Comparison of ENCODE assay signal across 9 cellular contexts in the genomic region with DNA sequence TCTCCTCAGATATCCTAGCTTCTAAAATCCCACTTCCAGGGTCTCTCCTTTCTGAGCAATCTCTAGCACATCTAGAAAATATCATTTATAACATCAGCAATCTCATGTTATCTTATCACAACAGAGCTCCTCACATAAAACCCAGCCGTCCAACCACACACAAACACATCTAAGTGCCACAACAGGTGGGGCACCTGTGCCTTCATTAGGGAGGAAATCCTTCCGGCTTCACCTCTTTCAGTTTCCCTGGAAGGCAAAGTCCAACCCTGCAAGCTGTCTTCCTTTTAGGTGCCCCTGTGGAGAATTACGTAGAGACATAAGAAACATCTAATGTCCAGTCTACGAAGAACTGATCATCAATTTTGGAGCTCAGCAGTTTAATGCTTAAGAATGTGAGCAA. TPM values are rescaled to one million over a fixed set of nuclear protein-coding genes. Genes with fewer than 3 reads are reported as not detected.
DNase-seq lines count a peak whose midpoint lies in the region; ATAC-seq lines count a peak whose summit lies in the region.
"Had no signal": no experiment of that assay in that cellular context is flagged by ENCODE, and none has a peak within 500 bp of the region (broad histone marks: within the 10 kb centered on the region; RNA-seq: fewer than 3 reads in every experiment).

No MANE protein-coding gene starts in this region.

- H3K27me3 Mint-ChIP-seq in activated T-cell treated with anti-CD3 and anti-CD28 coated beads, Interleukin-2, amount 50 U/mL, for 72 hours (ENCODE audit: low read depth), result no peaks in the 10 kb centered on the region
- no peaks in the 10 kb centered on the region for H3K27me3 Mint-ChIP-seq in activated T-helper 2 cell treated with anti-CD3 and anti-CD28 coated beads, Interferon-gamma antibody, Interleukin-2, Interleukin-4, amounts not matched to agents 10 μg/mL and 5 μg/mL and 100 μg/mL, durations not matched to agents 14 hours and 24 hours and 36 hours (ENCODE audit: low read depth)

- DNase-seq in activated T-cell treated with anti-CD3 and anti-CD28 coated beads, Interleukin-2, amount 50 U/mL, for 72 hours, result no peak
- DNase-seq in activated T-cell treated with anti-CD3 and anti-CD28 coated beads for 4 hours (no peak), NCI-H345 treated with DMSO at 0.1 percent for 48 hours (lab: John Stamatoyannopoulos, UW; ENCODE audit: unreplicated experiment) (no peak), NCI-H524 treated with DMSO at 0.1 percent for 48 hours (lab: John Stamatoyannopoulos, UW) (no peak), NCI-H1105 (lab: John Stamatoyannopoulos, UW) (no peak)
- DNase-seq in activated T-helper 2 cell treated with anti-CD3 and anti-CD28 coated beads, Interferon-gamma antibody, Interleukin-2, Interleukin-4, amounts not matched to agents 10 μg/mL and 5 μg/mL and 100 μg/mL, durations not matched to agents 14 hours and 24 hours and 36 hours (ENCODE audit: low spot score), result no peak

- peaks cover 15% of the 10 kb centered on the region; the same call in 1 of the 2 replicates for H3K4me1 ChIP-seq in iPS-20b (ENCODE audit: insufficient read depth, low read length)
- peaks cover 25% of the 10 kb centered on the region for H3K4me1 ChIP-seq in stomach smooth muscle (ENCODE audit: control insufficient read depth, insufficient read depth, low read length)

- H3K9ac ChIP-seq in iPS-20b (ENCODE audit: low read depth, low read length) (peak overlapping the region; percentile 88; the same call in 1 of the 2 replicates), stomach smooth muscle (ENCODE audit: low read length in 2 of 2) (peak overlapping the region in 1 of 2 donors; percentile 64)

- H3K27me3 ChIP-seq in iPS-20b (ENCODE audit: insufficient read depth, low read length), result no peaks in the 10 kb centered on the region
- no peaks in the 10 kb centered on the region for H3K27me3 ChIP-seq in stomach smooth muscle (ENCODE audit: control insufficient read depth in 1 of 2, insufficient read depth in 2 of 2, low read length in 2 of 2)

- peak overlapping the region; percentile 44 for H3K27ac Mint-ChIP-seq in activated T-cell treated with anti-CD3 and anti-CD28 coated beads, Interleukin-2, amount 50 U/mL, for 72 hours
- H3K27ac Mint-ChIP-seq in activated T-helper 2 cell treated with anti-CD3 and anti-CD28 coated beads, Interferon-gamma antibody, Interleukin-2, Interleukin-4, amounts not matched to agents 10 μg/mL and 5 μg/mL and 100 μg/mL, durations not matched to agents 14 hours and 24 hours and 36 hours, result no peak overlapping the region

- H3K4me1 Mint-ChIP-seq in activated T-cell treated with anti-CD3 and anti-CD28 coated beads, Interleukin-2, amount 50 U/mL, for 72 hours (ENCODE audit: low read depth), result peaks cover 65% of the 10 kb centered on the region
- peaks cover 49% of the 10 kb centered on the region for H3K4me1 Mint-ChIP-seq in activated T-helper 2 cell treated with anti-CD3 and anti-CD28 coated beads, Interferon-gamma antibody, Interleukin-2, Interleukin-4, amounts not matched to agents 10 μg/mL and 5 μg/mL and 100 μg/mL, durations not matched to agents 14 hours and 24 hours and 36 hours (ENCODE audit: low read depth)

- no peaks in the 10 kb centered on the region for H3K9me3 ChIP-seq in iPS-20b (ENCODE audit: insufficient read depth, low read depth, low read length)
- no peaks in the 10 kb centered on the region for H3K9me3 ChIP-seq in stomach smooth muscle (ENCODE audit: control insufficient read depth in 2 of 2, low read length in 2 of 2)

- H3K36me3 Mint-ChIP-seq in activated T-cell treated with anti-CD3 and anti-CD28 coated beads, Interleukin-2, amount 50 U/mL, for 72 hours (ENCODE audit: insufficient read depth in 2 of 2), result peaks cover 0 to 11% of the 10 kb centered on the region in 2 donors
- peaks cover 13% of the 10 kb centered on the region for H3K36me3 Mint-ChIP-seq in activated T-helper 2 cell treated with anti-CD3 and anti-CD28 coated beads, Interferon-gamma antibody, Interleukin-2, Interleukin-4, amounts not matched to agents 10 μg/mL and 5 μg/mL and 100 μg/mL, durations not matched to agents 14 hours and 24 hours and 36 hours (ENCODE audit: low read depth)

- H3K27ac ChIP-seq in iPS-20b (ENCODE audit: low read length), result no peak overlapping the region
- H3K27ac ChIP-seq in stomach smooth muscle (ENCODE audit: low read length), result no peak overlapping the region

- peak overlapping the region; percentile 97 to 99 for H3K4me3 Mint-ChIP-seq in activated T-cell treated with anti-CD3 and anti-CD28 coated beads, Interleukin-2, amount 50 U/mL, for 72 hours
- H3K4me3 Mint-ChIP-seq in activated T-helper 2 cell treated with anti-CD3 and anti-CD28 coated beads, Interferon-gamma antibody, Interleukin-2, Interleukin-4, amounts not matched to agents 10 μg/mL and 5 μg/mL and 100 μg/mL, durations not matched to agents 14 hours and 24 hours and 36 hours (ENCODE audit: low read depth), result peak overlapping the region; percentile 94

- no peak for ATAC-seq in activated T-cell treated with anti-CD3 and anti-CD28 coated beads, Interleukin-2, amount 50 U/mL, for 72 hours (replicated peaks in 1 of 2)

- intact Hi-C loops in activated T-helper 2 cell treated with anti-CD3 and anti-CD28 coated beads, Interferon-gamma antibody, Interleukin-2, Interleukin-4, amounts not matched to agents 10 μg/mL and 5 μg/mL and 100 μg/mL, durations not matched to agents 14 hours and 24 hours and 36 hours (cut with micrococcal nuclease), result no loop called here

- H3K36me3 ChIP-seq in iPS-20b (ENCODE audit: insufficient read depth, low read depth, low read length), result no peaks in the 10 kb centered on the region
- H3K36me3 ChIP-seq in stomach smooth muscle (ENCODE audit: control insufficient read depth in 2 of 2, insufficient read depth in 2 of 2, low read length in 2 of 2), result no peaks in the 10 kb centered on the region

- peak overlapping the region; percentile 89 for H3K4me3 ChIP-seq in iPS-20b (ENCODE audit: low read length)
- peak overlapping the region; percentile 93 to 98 for H3K4me3 ChIP-seq in stomach smooth muscle (ENCODE audit: low read length in 2 of 2)

- no peaks in the 10 kb centered on the region for H3K9me3 Mint-ChIP-seq in activated T-cell treated with anti-CD3 and anti-CD28 coated beads, Interleukin-2, amount 50 U/mL, for 72 hours
- H3K9me3 Mint-ChIP-seq in activated T-helper 2 cell treated with anti-CD3 and anti-CD28 coated beads, Interferon-gamma antibody, Interleukin-2, Interleukin-4, amounts not matched to agents 10 μg/mL and 5 μg/mL and 100 μg/mL, durations not matched to agents 14 hours and 24 hours and 36 hours, result no peaks in the 10 kb centered on the region
- H3K9me3 Mint-ChIP-seq: CD14-positive monocyte had no signal

RNA-seq across cellular contexts. Expression of a gene that starts 1.6 kb away (rescaled TPM):
- total RNA-seq in activated T-cell treated with anti-CD3 and anti-CD28 coated beads, Interleukin-2, amount 50 U/mL, for 72 hours, result 10 to 100 TPM; 33.0 to 37.6 TPM
- total RNA-seq in activated T-helper 2 cell treated with anti-CD3 and anti-CD28 coated beads, Interferon-gamma antibody, Interleukin-2, Interleukin-4, amounts not matched to agents 10 μg/mL and 5 μg/mL and 100 μg/mL, durations not matched to agents 14 hours and 24 hours and 36 hours, result 38.0 and 40.3 TPM in 2 replicates

RNA-seq across cellular contexts. Expression of a gene that starts 1.6 kb away (rescaled TPM):
- total RNA-seq in activated T-cell treated with anti-CD3 and anti-CD28 coated beads, Interleukin-2, amount 50 U/mL, for 72 hours, result 10 to 100 TPM; 42.9 to 46.9 TPM
- 83.0 and 86.5 TPM in 2 replicates for total RNA-seq in activated T-helper 2 cell treated with anti-CD3 and anti-CD28 coated beads, Interferon-gamma antibody, Interleukin-2, Interleukin-4, amounts not matched to agents 10 μg/mL and 5 μg/mL and 100 μg/mL, durations not matched to agents 14 hours and 24 hours and 36 hours

RNA-seq across cellular contexts. Expression of a gene that starts 51.7 kb away (rescaled TPM):
- under 1 TPM in 1 of 2 donors, not detected in 1; 0.25 TPM for total RNA-seq in activated T-cell treated with anti-CD3 and anti-CD28 coated beads, Interleukin-2, amount 50 U/mL, for 72 hours
- total RNA-seq in activated T-helper 2 cell treated with anti-CD3 and anti-CD28 coated beads, Interferon-gamma antibody, Interleukin-2, Interleukin-4, amounts not matched to agents 10 μg/mL and 5 μg/mL and 100 μg/mL, durations not matched to agents 14 hours and 24 hours and 36 hours, result 0.21 TPM in 1 of 2 replicates, not detected in the other
